In the genomic region with DNA sequence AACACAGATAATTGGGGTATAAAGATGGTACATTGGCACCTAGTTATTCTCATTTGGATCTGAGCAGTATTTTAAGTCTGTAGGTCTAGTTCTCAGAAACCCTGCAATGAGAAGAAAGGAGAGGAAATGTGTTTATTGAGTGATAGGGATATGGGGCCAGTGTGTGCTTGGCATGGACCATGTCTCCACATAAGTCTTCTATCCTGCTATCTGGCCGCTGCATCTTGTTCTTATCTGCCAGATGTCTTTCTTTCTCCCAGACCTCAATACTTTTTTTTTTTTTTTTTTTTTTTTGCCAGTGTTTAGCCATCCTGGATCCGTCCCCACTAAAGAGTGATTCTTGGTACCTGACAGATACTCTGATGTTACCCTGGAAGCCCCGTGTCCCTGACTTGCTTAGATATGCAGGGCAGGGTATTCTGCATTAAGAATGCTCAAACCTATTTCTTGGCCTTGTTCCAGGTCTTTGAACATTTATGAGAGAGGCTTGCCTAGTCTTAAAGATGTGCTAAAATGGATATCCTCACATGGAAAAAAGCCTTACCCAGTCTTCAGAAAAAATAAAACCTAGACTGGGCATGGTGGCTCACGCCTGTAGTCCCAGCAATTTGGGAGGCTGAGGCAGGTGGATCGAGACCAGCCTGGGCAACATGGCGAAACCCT, we compare ENCODE assay signal across 15 cellular contexts. TPM values are rescaled to one million over a fixed set of nuclear protein-coding genes. Genes with fewer than 3 reads are reported as not detected.
DNase-seq lines count a peak whose midpoint lies in the region; TF ChIP-seq lines count a peak whose summit lies in the region.
"Had no signal": no experiment of that assay in that cellular context is flagged by ENCODE, and none has a peak within 500 bp of the region (broad histone marks: within the 10 kb centered on the region; RNA-seq: fewer than 3 reads in every experiment).

No MANE protein-coding gene starts in this region.

- no peak overlapping the region for H3K27ac ChIP-seq in BLaER1 treated with 17β-estradiol and CSF1 and Interleukin-3, amounts not matched to agents 10 nM and 100 nM
- peak overlapping the region; percentile 78 to 88 (median 82) for H3K27ac ChIP-seq in esophagus muscularis mucosa (replicated peaks in 1 of 4)
- H3K27ac ChIP-seq: prostate gland had no signal

- no peak overlapping the region for H3K9ac ChIP-seq in BLaER1 treated with 17β-estradiol and CSF1 and Interleukin-3, amounts not matched to agents 10 nM and 100 nM

- no peak overlapping the region for H3K4me3 ChIP-seq in BLaER1 treated with 17β-estradiol and CSF1 and Interleukin-3, amounts not matched to agents 10 nM and 100 nM
- no peak overlapping the region for H3K4me3 ChIP-seq in esophagus muscularis mucosa
- H3K4me3 ChIP-seq: prostate gland, tibial nerve had no signal

- peaks cover 47 to 54% (median 50%) of the 10 kb centered on the region in 10 experiments for H3K4me1 ChIP-seq in BLaER1 treated with 17β-estradiol and CSF1 and Interleukin-3, amounts not matched to agents 10 nM and 100 nM
- H3K4me1 ChIP-seq in esophagus muscularis mucosa, result peaks cover 50 to 95% (median 87%) of the 10 kb centered on the region in 4 donors
- H3K4me1 ChIP-seq: prostate gland had no signal

- intact Hi-C loops in esophagus muscularis mucosa (cut with DNase I), result no loop called here
- intact Hi-C loops in Calu3 (cut with micrococcal nuclease; ENCODE audit: unreplicated experiment), result no loop called here

- H3K4me2 ChIP-seq in BLaER1 treated with 17β-estradiol and CSF1 and Interleukin-3, amounts not matched to agents 10 nM and 100 nM, result peak overlapping the region in 9 of 11 experiments; percentile 32 to 88 (median 73); a peak in 8 of 22 replicates

- TF ChIP-seq CTCF in esophagus muscularis mucosa (IDR thresholded peaks at IDR 0.05) (no peak), Calu3 (IDR thresholded peaks at IDR 0.05; ENCODE audit: unreplicated experiment) (no peak)

- H3K36me3 ChIP-seq in BLaER1 treated with 17β-estradiol and CSF1 and Interleukin-3, amounts not matched to agents 10 nM and 100 nM, result peaks cover 0 to 3% (median 0%) of the 10 kb centered on the region in 11 experiments; a peak in 1 of 22 replicates
- peaks cover 0 to 16% (median 3%) of the 10 kb centered on the region in 4 donors for H3K36me3 ChIP-seq in esophagus muscularis mucosa
- H3K36me3 ChIP-seq: prostate gland had no signal

- no peak for TF ChIP-seq EP300 in esophagus muscularis mucosa (IDR thresholded peaks at IDR 0.05)

- no peaks in the 10 kb centered on the region for H3K9me3 ChIP-seq in BLaER1 treated with 17β-estradiol and CSF1 and Interleukin-3, amounts not matched to agents 10 nM and 100 nM (replicated peaks in 1 of 11)
- H3K9me3 ChIP-seq in esophagus muscularis mucosa, result no peaks in the 10 kb centered on the region
- H3K9me3 ChIP-seq: prostate gland, tibial nerve had no signal

- BruUV-seq in Calu3 (replicated peaks; lab: Mats Ljungman, UMichigan), result no TSS peak

- H3K4me1 Mint-ChIP-seq in Calu3 (ENCODE audit: low read depth, unreplicated experiment), result peaks cover 33% of the 10 kb centered on the region

- no peaks in the 10 kb centered on the region for H3K9me3 Mint-ChIP-seq in Calu3 (ENCODE audit: low read depth, unreplicated experiment)
- H3K9me3 Mint-ChIP-seq: activated naive CD8-positive, alpha-beta T cell treated with anti-CD3 and anti-CD28 coated beads, Interleukin-2, amount 10 ng/mL, durations not matched to agents 7 days and 5 days had no signal

- no peak overlapping the region for H3K4me3 Mint-ChIP-seq in Calu3 (ENCODE audit: low read depth, unreplicated experiment)
- H3K4me3 Mint-ChIP-seq: activated naive CD8-positive, alpha-beta T cell treated with anti-CD3 and anti-CD28 coated beads, Interleukin-2, amount 10 ng/mL, durations not matched to agents 7 days and 5 days had no signal

- no peaks in the 10 kb centered on the region for H3K27me3 Mint-ChIP-seq in Calu3 (ENCODE audit: unreplicated experiment)

- no peak overlapping the region for H3K27ac Mint-ChIP-seq in Calu3 (ENCODE audit: unreplicated experiment)
- H3K27ac Mint-ChIP-seq: activated naive CD8-positive, alpha-beta T cell treated with anti-CD3 and anti-CD28 coated beads, Interleukin-2, amount 10 ng/mL, durations not matched to agents 7 days and 5 days had no signal

- no peak for TF ChIP-seq POLR2A in esophagus muscularis mucosa (IDR thresholded peaks at IDR 0.05; ENCODE audit: low read depth)

- H3K27me3 ChIP-seq in BLaER1 treated with 17β-estradiol and CSF1 and Interleukin-3, amounts not matched to agents 10 nM and 100 nM, result no peaks in the 10 kb centered on the region
- H3K27me3 ChIP-seq in esophagus muscularis mucosa, result no peaks in the 10 kb centered on the region
- H3K27me3 ChIP-seq: tibial nerve had no signal

- WGBS in esophagus muscularis mucosa, result 88% methylated on average over 6 of the region's 6 CpGs

- peaks cover 0 to 43% (median 0%) of the 10 kb centered on the region in 11 experiments; a peak in 4 of 22 replicates for H4K20me1 ChIP-seq in BLaER1 treated with 17β-estradiol and CSF1 and Interleukin-3, amounts not matched to agents 10 nM and 100 nM

- CTCF ChIA-PET in Calu3 (lab: Charles Lee), result no interaction called here

- H3K36me3 Mint-ChIP-seq in Calu3 (ENCODE audit: insufficient read depth, unreplicated experiment), result peaks cover 11% of the 10 kb centered on the region
- H3K36me3 Mint-ChIP-seq: activated naive CD8-positive, alpha-beta T cell treated with anti-CD3 and anti-CD28 coated beads, Interleukin-2, amount 10 ng/mL, durations not matched to agents 7 days and 5 days had no signal

- DNase-seq in COR-L47 (lab: John Stamatoyannopoulos, UW), result peak; percentile 14
- DNase-seq in RPMI8226, result peak; percentile 42
- no peak for DNase-seq in esophagus muscularis mucosa (ENCODE audit: extremely low spot score)
- DNase-seq in Calu3, result no peak
- DNase-seq in stimulated activated CD4-positive, alpha-beta T cell treated with anti-CD3 and anti-CD28 coated beads, Interleukin-2, amount 100 ng/mL, for 48 hours, result no peak
- DNase-seq in SIG-M5 (lab: John Stamatoyannopoulos, UW), result no peak
- DNase-seq: activated CD4-positive, alpha-beta T cell treated with anti-CD3 and anti-CD28 coated beads for 48 hours; activated naive CD8-positive, alpha-beta T cell treated with anti-CD3 and anti-CD28 coated beads, Interleukin-2, amount 10 ng/mL, durations not matched to agents 7 days and 5 days; AML-193; islet precursor cell; NCI-H1694; stimulated activated naive CD4-positive, alpha-beta T cell had no signal

RNA-seq across cellular contexts. Expression of a gene that starts 10.0 kb away (rescaled TPM):
- total RNA-seq in esophagus muscularis mucosa (100 to 1,000 TPM; 158 to 249 (median 196) TPM), Calu3 (2022) (6.4 and 6.5 TPM in 2 replicates)

Comparison
In these comparisons a context has a peak if more than half of its experiments do, and no peak if none do; other contexts are left out.
1. H3K27ac ChIP-seq: peak in esophagus muscularis mucosa (4 of 4); none in BLaER1 treated with 17β-estradiol and CSF1 and Interleukin-3, amounts not matched to agents 10 nM and 100 nM (0 of 11).
2. DNase-seq: peak in COR-L47 (single experiment) and RPMI8226 (single experiment); none in esophagus muscularis mucosa (single experiment), Calu3 (single experiment), stimulated activated CD4-positive, alpha-beta T cell treated with anti-CD3 and anti-CD28 coated beads, Interleukin-2, amount 100 ng/mL, for 48 hours (0 of 2) and SIG-M5 (single experiment).
3. RNA of a gene that starts 10.0 kb away (total RNA-seq): 158 to 249 TPM in esophagus muscularis mucosa; 6.4 to 6.5 TPM in Calu3; every median in the first group is over 10 times any median in the second.